In the genomic region with DNA sequence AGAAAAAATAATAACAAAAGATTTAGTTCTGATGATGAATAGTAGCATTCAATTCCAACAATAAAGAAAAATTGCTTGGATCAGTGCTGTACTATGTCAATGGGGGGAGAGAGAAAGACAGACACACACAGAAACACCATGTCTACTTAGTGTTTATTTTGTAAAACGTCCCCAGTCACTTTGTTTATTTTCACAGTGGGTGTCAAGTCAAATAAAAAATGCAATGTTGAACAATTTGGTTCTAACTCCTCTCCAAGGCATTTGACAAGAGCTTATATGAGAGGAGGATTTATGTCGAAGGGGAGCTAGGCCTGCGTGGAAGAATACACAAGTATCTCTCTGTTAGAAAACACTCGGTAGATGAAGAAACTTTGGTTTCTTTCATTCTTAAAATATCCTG, we compare ENCODE assay signal across 1 cellular context.
A peak's percentile ranks its signal among the peaks of the same experiment; 100 is the strongest.
TF ChIP-seq lines count a peak whose summit lies in the region.

No MANE protein-coding gene starts in this region.

TF ChIP-seq in HEK293, 187 proteins besides CTCF, POLR2A, EP300 and RAD21 (continued from another document):
- 0 out of 2 replicates have a peak, but pooled peaks have one; percentile 29 for TF ChIP-seq ZSCAN30 (tag by site-specific recombination; IDR thresholded peaks at IDR 0.05)
- TF ChIP-seq GLIS2 (tag by site-specific recombination; IDR thresholded peaks at IDR 0.05): no peak
- TF ChIP-seq ZEB2 (tag by site-specific recombination; IDR thresholded peaks at IDR 0.05): peak; percentile 64
- no peak for TF ChIP-seq ZNF114 (tag by site-specific recombination; IDR thresholded peaks at IDR 0.05)
- TF ChIP-seq WT1 (tag by site-specific recombination; IDR thresholded peaks at IDR 0.05): peak; percentile 67
- peak; percentile 67 for TF ChIP-seq PRDM6 (tag by site-specific recombination; IDR thresholded peaks at IDR 0.05)
- TF ChIP-seq GLI2 (tag by site-specific recombination; IDR thresholded peaks at IDR 0.05; ENCODE audit: borderline replicate concordance, low read depth): 0 out of 2 replicates have a peak, but pooled peaks have one; percentile 20
- TF ChIP-seq ZNF239 (tag by site-specific recombination; IDR thresholded peaks at IDR 0.05): no peak
- TF ChIP-seq SETDB1 (IDR thresholded peaks at IDR 0.05; ENCODE audit: insufficient read length, low read length): no peak
- 0 out of 2 replicates have a peak, but pooled peaks have one; percentile 19 for TF ChIP-seq ZNF843 (tag by site-specific recombination; IDR thresholded peaks at IDR 0.05)
- no peak for TF ChIP-seq BCL11A (tag by site-specific recombination; IDR thresholded peaks at IDR 0.05; ENCODE audit: low read depth)
- 0 out of 2 replicates have a peak, but pooled peaks have one; percentile 33 for TF ChIP-seq OSR2 (tag by site-specific recombination; IDR thresholded peaks at IDR 0.05)
- TF ChIP-seq ZNF404 (tag by site-specific recombination; IDR thresholded peaks at IDR 0.05): no peak
- peak; percentile 69 for TF ChIP-seq FEZF1 (tag by site-specific recombination; IDR thresholded peaks at IDR 0.05)
- TF ChIP-seq ZBTB7A (tag by site-specific recombination; IDR thresholded peaks at IDR 0.05; ENCODE audit: low read depth): no peak
- TF ChIP-seq, protein P1, sequence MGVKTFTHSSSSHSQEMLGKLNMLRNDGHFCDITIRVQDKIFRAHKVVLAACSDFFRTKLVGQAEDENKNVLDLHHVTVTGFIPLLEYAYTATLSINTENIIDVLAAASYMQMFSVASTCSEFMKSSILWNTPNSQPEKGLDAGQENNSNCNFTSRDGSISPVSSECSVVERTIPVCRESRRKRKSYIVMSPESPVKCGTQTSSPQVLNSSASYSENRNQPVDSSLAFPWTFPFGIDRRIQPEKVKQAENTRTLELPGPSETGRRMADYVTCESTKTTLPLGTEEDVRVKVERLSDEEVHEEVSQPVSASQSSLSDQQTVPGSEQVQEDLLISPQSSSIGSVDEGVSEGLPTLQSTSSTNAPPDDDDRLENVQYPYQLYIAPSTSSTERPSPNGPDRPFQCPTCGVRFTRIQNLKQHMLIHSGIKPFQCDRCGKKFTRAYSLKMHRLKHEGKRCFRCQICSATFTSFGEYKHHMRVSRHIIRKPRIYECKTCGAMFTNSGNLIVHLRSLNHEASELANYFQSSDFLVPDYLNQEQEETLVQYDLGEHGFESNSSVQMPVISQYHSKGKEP (tag by site-specific recombination; IDR thresholded peaks at IDR 0.05): peak; percentile 81
- no peak for TF ChIP-seq ZBTB20 (tag by site-specific recombination; IDR thresholded peaks at IDR 0.05)
- no peak for TF ChIP-seq ZFP69B (tag by site-specific recombination; IDR thresholded peaks at IDR 0.05)
- no peak for TF ChIP-seq ZNF514 (tag by site-specific recombination; IDR thresholded peaks at IDR 0.05)
- peak; percentile 58; the same call in 1 of the 2 replicates for TF ChIP-seq IKZF3 (tag by site-specific recombination; IDR thresholded peaks at IDR 0.05)
- no peak for TF ChIP-seq ZNF214 (tag by site-specific recombination; IDR thresholded peaks at IDR 0.05; ENCODE audit: borderline replicate concordance)
TF ChIP-seq in HEK293: peak in this region for 13.
